In genomic region chr5:119343766-119344165, GRCh38 we compare ENCODE assay signal across 9 cellular contexts. TPM values are rescaled to one million over a fixed set of nuclear protein-coding genes. Genes with fewer than 3 reads are reported as not detected.
DNase-seq lines count a peak whose midpoint lies in the region; ATAC-seq and TF ChIP-seq lines count a peak whose summit lies in the region.
"Had no signal": no experiment of that assay in that cellular context is flagged by ENCODE, and none has a peak within 500 bp of the region (broad histone marks: within the 10 kb centered on the region; RNA-seq: fewer than 3 reads in every experiment).

No MANE protein-coding gene starts in this region.

- no peak overlapping the region for H4K91ac ChIP-seq in IMR-90 (ENCODE audit: insufficient read depth, low read depth, low read length)

- no peak overlapping the region for H2BK15ac ChIP-seq in IMR-90 (ENCODE audit: low read depth, low read length)

- no peaks in the 10 kb centered on the region for H3F3A ChIP-seq in PC-3 (ENCODE audit: low read length, unreplicated experiment)

- H3K56ac ChIP-seq in IMR-90 (ENCODE audit: extremely low read depth, insufficient read depth, low read length), result no peak overlapping the region

- no peak for TF ChIP-seq CTCF in IMR-90 (conservative IDR thresholded peaks at IDR 0.05; ENCODE audit: low read depth, low read length)
- TF ChIP-seq CTCF in PC-3 (conservative IDR thresholded peaks at IDR 0.05; ENCODE audit: low read depth, low read length), result no peak

- peak; percentile 25 for ATAC-seq in IMR-90 (ENCODE audit: low read depth)
- no peak for ATAC-seq in PC-3

- H3K27me3 ChIP-seq in IMR-90 (ENCODE audit: control insufficient read depth, insufficient read depth, low read length) (no peaks in the 10 kb centered on the region), PC-3 (ENCODE audit: low read length) (no peaks in the 10 kb centered on the region)

- BruUV-seq in IMR-90 (replicated peaks; lab: Mats Ljungman, UMichigan) (no TSS peak), PC-3 (replicated peaks; lab: Mats Ljungman, UMichigan) (no TSS peak)

- H2BK20ac ChIP-seq in IMR-90 (ENCODE audit: low read depth, low read length), result no peak overlapping the region; the same call in 1 of the 2 replicates

- TF ChIP-seq POLR2A in IMR-90 (IDR thresholded peaks at IDR 0.05; ENCODE audit: low read depth, low read length), result no peak

- WGBS in IMR-90 (ENCODE audit: extremely low coverage in 2 of 2, insufficient read length in 1 of 2), 2 experiments, result no CpG with 5 or more reads among the region's 3 CpGs

- no peak overlapping the region for H3K23ac ChIP-seq in IMR-90 (ENCODE audit: low read depth, low read length)

- H2AK5ac ChIP-seq in IMR-90 (ENCODE audit: low read depth, low read length), result no peak overlapping the region

- peaks cover 3 to 16% of the 10 kb centered on the region in 2 experiments; a peak in 3 of 4 replicates for H3K79me1 ChIP-seq in IMR-90 (ENCODE audit: low read depth in 1 of 2, low read length in 2 of 2)

- H3K9ac ChIP-seq in IMR-90 (ENCODE audit: low read depth, low read length), result no peak overlapping the region
- H3K9ac ChIP-seq in PC-3 (ENCODE audit: low read length), result no peak overlapping the region

- no peak overlapping the region; the same call in 1 of the 2 replicates for H3K18ac ChIP-seq in IMR-90 (ENCODE audit: low read depth, low read length)

- intact Hi-C loops in IMR-90 (cut with micrococcal nuclease), result no loop called here
- intact Hi-C loops in PC-3 (cut with micrococcal nuclease), result no loop called here

- CTCF ChIA-PET in IMR-90 (lab: Yijun Ruan, JAX), result interaction anchor here (0.6 to 1.1 kb wide), 2 partner anchors 9 to 68 kb away, joined by 3 to 4 read pairs; no protein-coding TSS in a partner anchor
- CTCF ChIA-PET in PC-3 (lab: Charles Lee), result no interaction called here

- no peak overlapping the region for H4K8ac ChIP-seq in IMR-90 (ENCODE audit: low read depth in 2 of 2, low read length in 2 of 2)

- POLR2A ChIA-PET in IMR-90 (lab: Charles Lee; ENCODE audit: unreplicated experiment) (no interaction called here), PC-3 (lab: Charles Lee; ENCODE audit: unreplicated experiment) (no interaction called here)

- no peaks in the 10 kb centered on the region; the same call in 1 of the 2 replicates for H3K9me1 ChIP-seq in IMR-90 (ENCODE audit: insufficient read depth, low read length)

- dilution Hi-C loops in IMR-90 (cut with HindIII; ENCODE audit: low sequenced_read_pairs, unreplicated experiment), result no loop called here

- H4K20me1 ChIP-seq in IMR-90 (ENCODE audit: insufficient read depth, low read length) (no peaks in the 10 kb centered on the region), PC-3 (ENCODE audit: low read length) (no peaks in the 10 kb centered on the region)

- H3K4ac ChIP-seq in IMR-90 (ENCODE audit: low read depth, low read length), result no peak overlapping the region

- H4K5ac ChIP-seq in IMR-90 (ENCODE audit: low read depth, low read length), result peak overlapping the region; percentile 20; the same call in 1 of the 2 replicates

- H2AFZ ChIP-seq in IMR-90 (replicated peaks; ENCODE audit: low read length, poor library complexity) (no peak overlapping the region), PC-3 (ENCODE audit: low read length) (no peak overlapping the region)

- H3K14ac ChIP-seq in IMR-90 (replicated peaks; ENCODE audit: low read depth, low read length), result no peak overlapping the region

- H2BK5ac ChIP-seq in IMR-90 (ENCODE audit: low read depth, low read length, poor library complexity, severe bottlenecking), result no peak overlapping the region

- no peaks in the 10 kb centered on the region for H3K79me2 ChIP-seq in PC-3 (ENCODE audit: low read length)

- H3K4me3 ChIP-seq in IMR-90 (ENCODE audit: insufficient read depth, low read depth, low read length) (no peak overlapping the region), PC-3 (ENCODE audit: low read length) (no peak overlapping the region)

- no peaks in the 10 kb centered on the region for H3K9me2 ChIP-seq in PC-3 (replicated peaks; ENCODE audit: low read length)

- H3K36me3 ChIP-seq in IMR-90 (ENCODE audit: control insufficient read depth, insufficient read depth, low read length) (no peaks in the 10 kb centered on the region), PC-3 (ENCODE audit: low read depth, low read length) (no peaks in the 10 kb centered on the region)

- H3K27ac ChIP-seq in IMR-90 (ENCODE audit: insufficient read depth, low read length), result no peak overlapping the region
- no peak overlapping the region for H3K27ac ChIP-seq in PC-3 (ENCODE audit: low read length)
- H3K27ac ChIP-seq: 22Rv1 had no signal

- H3K9me3 ChIP-seq in IMR-90 (ENCODE audit: control insufficient read depth, insufficient read depth, low read length) (no peaks in the 10 kb centered on the region), PC-3 (ENCODE audit: low read length) (no peaks in the 10 kb centered on the region)

- DNase-seq in NCI-H446 treated with DMSO at 0.1 percent for 48 hours (lab: John Stamatoyannopoulos, UW), result peak; percentile 12
- no peak for DNase-seq in NCI-H446 (lab: John Stamatoyannopoulos, UW)
- peak; percentile 65 for DNase-seq in IMR-90
- peak; percentile 67 for DNase-seq in activated naive CD4-positive, alpha-beta T cell treated with anti-CD3 and anti-CD28 coated beads, Interleukin-2, amount 50 U/mL, for 16 hours
- peak in 2 of 3 donors; percentile 55 for DNase-seq in stimulated activated CD4-positive, alpha-beta T cell treated with anti-CD3 and anti-CD28 coated beads, TNF-alpha, amount 100 ng/mL, for 48 hours (ENCODE audit: low read depth in 3 of 3)
- DNase-seq in PC-3, result no peak
- no peak for DNase-seq in mucosa of gallbladder (ENCODE audit: low spot score)
- no peak for DNase-seq in T-helper 9 cell

- no peak for TF ChIP-seq RAD21 in IMR-90 (IDR thresholded peaks at IDR 0.05; ENCODE audit: low read length)

- no peak overlapping the region for H2AK9ac ChIP-seq in IMR-90 (replicated peaks; ENCODE audit: low read depth, low read length, poor library complexity)

- peaks cover 9% of the 10 kb centered on the region for H3K4me1 ChIP-seq in IMR-90 (ENCODE audit: control insufficient read depth, insufficient read depth, low read length)
- 0 out of 2 replicates have a peak, but pooled peaks cover under 1% of the 10 kb centered on the region for H3K4me1 ChIP-seq in PC-3 (ENCODE audit: insufficient read depth, low read length)

- no peak overlapping the region for H2BK120ac ChIP-seq in IMR-90 (ENCODE audit: low read depth, low read length)

- in situ Hi-C loops in IMR-90 (cut with MboI; ENCODE audit: low sequenced_read_pairs), result no loop called here

- H3K4me2 ChIP-seq in IMR-90 (ENCODE audit: low read depth, low read length) (no peak overlapping the region), PC-3 (ENCODE audit: low read length) (no peak overlapping the region)

TF ChIP-seq in IMR-90, 13 proteins besides CTCF, POLR2A, EP300 and RAD21:
- TF ChIP-seq BHLHE40 (IDR thresholded peaks at IDR 0.05; ENCODE audit: low read depth, low read length) (no peak), CEBPB (IDR thresholded peaks at IDR 0.05; ENCODE audit: low read depth, low read length) (no peak), ELK1 (IDR thresholded peaks at IDR 0.05; ENCODE audit: borderline replicate concordance, low read depth, low read length) (no peak), FOS (IDR thresholded peaks at IDR 0.05; ENCODE audit: low read depth, low read length) (no peak), SMC3 (IDR thresholded peaks at IDR 0.05; ENCODE audit: low read depth, low read length) (no peak), NFE2L2 (IDR thresholded peaks at IDR 0.05; ENCODE audit: low read depth, low read length) (no peak), RCOR1 (IDR thresholded peaks at IDR 0.05; ENCODE audit: insufficient replicate concordance, low read length) (no peak), USF2 (IDR thresholded peaks at IDR 0.05; ENCODE audit: low read depth, low read length) (no peak), MAFK (IDR thresholded peaks at IDR 0.05; ENCODE audit: low read depth, low read length) (no peak), RFX5 (IDR thresholded peaks at IDR 0.05; ENCODE audit: low read depth, low read length) (no peak), MAZ (IDR thresholded peaks at IDR 0.05; ENCODE audit: borderline replicate concordance, low read depth, low read length) (no peak), MXI1 (IDR thresholded peaks at IDR 0.05; ENCODE audit: borderline replicate concordance, low read depth, low read length) (no peak), CHD1 (IDR thresholded peaks at IDR 0.05; ENCODE audit: low read depth, low read length) (no peak)

RNA-seq across cellular contexts. Expression of gene TNFAIP8, which starts 12.1 kb away (rescaled TPM):
- total RNA-seq in IMR-90 (2012; rRNA removed), result 29.9 and 42.5 TPM in 2 replicates
- 16.2 and 20.3 TPM in 2 replicates for polyA plus RNA-seq in IMR-90 (2012; rRNA removed)
- polyA plus RNA-seq in IMR-90 (2012; cell fraction: cytosol; rRNA removed), result 2.1 and 6.1 TPM in 2 replicates
- polyA plus RNA-seq in IMR-90 (2012; cell fraction: nucleus; rRNA removed; ENCODE audit: low replicate concordance), result 1.7 and 6.6 TPM in 2 replicates
- 11.8 and 20.0 TPM in 2 replicates for total RNA-seq in PC-3 (2014; rRNA removed)
- 17.1 TPM for total RNA-seq in mucosa of gallbladder

Comparison
In these comparisons a context has a peak if more than half of its experiments do, and no peak if none do; other contexts are left out.
1. DNase-seq: peak in NCI-H446 treated with DMSO at 0.1 percent for 48 hours (single experiment), IMR-90 (single experiment), activated naive CD4-positive, alpha-beta T cell treated with anti-CD3 and anti-CD28 coated beads, Interleukin-2, amount 50 U/mL, for 16 hours (single experiment) and stimulated activated CD4-positive, alpha-beta T cell treated with anti-CD3 and anti-CD28 coated beads, TNF-alpha, amount 100 ng/mL, for 48 hours (2 of 3); none in NCI-H446 (0 of 2), PC-3 (single experiment), mucosa of gallbladder (single experiment) and T-helper 9 cell (single experiment).